In the genomic region with DNA sequence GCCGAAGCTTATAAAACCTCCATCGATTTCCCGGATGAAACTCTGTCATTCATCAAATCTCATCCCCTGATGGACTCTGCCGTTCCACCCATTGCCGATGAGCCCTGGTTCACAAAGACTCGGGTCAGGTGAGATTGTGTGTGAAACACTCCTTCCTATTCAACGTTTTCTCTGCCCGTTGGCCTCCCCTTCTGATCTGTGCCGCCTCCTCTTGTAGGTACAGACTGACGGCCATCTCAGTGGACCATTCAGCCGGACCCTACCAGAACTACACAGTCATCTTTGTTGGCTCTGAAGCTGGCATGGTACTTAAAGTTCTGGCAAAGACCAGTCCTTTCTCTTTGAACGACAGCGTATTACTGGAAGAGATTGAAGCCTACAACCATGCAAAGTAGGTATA, we compare ENCODE assay signal across 25 cellular contexts. TPM values are rescaled to one million over a fixed set of nuclear protein-coding genes. Genes with fewer than 3 reads are reported as not detected.
"Had no signal": no experiment of that assay in that cellular context is flagged by ENCODE, and none has a peak within 500 bp of the region (broad histone marks: within the 10 kb centered on the region; RNA-seq: fewer than 3 reads in every experiment).

No MANE protein-coding gene starts in this region.

- H3K27ac ChIP-seq: left lung, lower lobe of right lung, pancreas, prostate gland, skin epidermis, stomach, suprapubic skin, tibial nerve, vagina had no signal

- DNase-seq: immature natural killer cell; kidney; left colon; left lung; lower lobe of right lung; mammary epithelial cell; mesenchymal stem cell; naive B cell; natural killer cell; nephron progenitor cell; pancreas; retina; right cardiac atrium; stimulated activated CD4-positive, alpha-beta T cell treated with anti-CD3 and anti-CD28 coated beads, Interleukin-12 subunit alpha, Interleukin-12 subunit beta, amount 100 ng/mL, for 4 hours; stimulated activated CD4-positive, alpha-beta T cell treated with anti-CD3 and anti-CD28 coated beads, Interleukin-15, amount 100 ng/mL, for 24 hours; stimulated activated CD4-positive, alpha-beta T cell treated with anti-CD3 and anti-CD28 coated beads, Interleukin-2, amount 100 ng/mL, for 24 hours; stimulated activated CD4-positive, alpha-beta T cell treated with anti-CD3 and anti-CD28 coated beads, Interleukin-4, amount 100 ng/mL, for 1 hour; stimulated activated naive B cell treated with anti-CD40 and anti-IgM and Interleukin-4, amounts not matched to agents 10 μg/mL and 1 μg/mL and 100 μg/mL, for 72 hours; stimulated activated naive CD8-positive, alpha-beta T cell treated with anti-CD3 and anti-CD28 coated beads, Interleukin-15, Interleukin-2, amounts not matched to agents 100 U/mL and 50 U/mL, for 24 hours; stomach had no signal

RNA-seq across cellular contexts. Expression of a gene that starts 47.4 kb away (rescaled TPM):
- total RNA-seq: natural killer cell had no signal
